In genomic region chr3:149657458-149657795, GRCh38 we compare ENCODE assay signal across 1 cellular context.
TF ChIP-seq lines count a peak whose summit lies in the region.

No MANE protein-coding gene starts in this region.

TF ChIP-seq in IMR-90, 13 proteins besides CTCF, POLR2A, EP300 and RAD21:
- TF ChIP-seq MXI1 (IDR thresholded peaks at IDR 0.05; ENCODE audit: borderline replicate concordance, low read depth, low read length), result no peak; the same call in 1 of the 2 replicates
- TF ChIP-seq ELK1 (IDR thresholded peaks at IDR 0.05; ENCODE audit: borderline replicate concordance, low read depth, low read length), result no peak
- no peak for TF ChIP-seq RCOR1 (IDR thresholded peaks at IDR 0.05; ENCODE audit: insufficient replicate concordance, low read length)
- TF ChIP-seq SMC3 (IDR thresholded peaks at IDR 0.05; ENCODE audit: low read depth, low read length), result no peak
- peak; percentile 88 for TF ChIP-seq CEBPB (IDR thresholded peaks at IDR 0.05; ENCODE audit: low read depth, low read length)
